In the genomic region with DNA sequence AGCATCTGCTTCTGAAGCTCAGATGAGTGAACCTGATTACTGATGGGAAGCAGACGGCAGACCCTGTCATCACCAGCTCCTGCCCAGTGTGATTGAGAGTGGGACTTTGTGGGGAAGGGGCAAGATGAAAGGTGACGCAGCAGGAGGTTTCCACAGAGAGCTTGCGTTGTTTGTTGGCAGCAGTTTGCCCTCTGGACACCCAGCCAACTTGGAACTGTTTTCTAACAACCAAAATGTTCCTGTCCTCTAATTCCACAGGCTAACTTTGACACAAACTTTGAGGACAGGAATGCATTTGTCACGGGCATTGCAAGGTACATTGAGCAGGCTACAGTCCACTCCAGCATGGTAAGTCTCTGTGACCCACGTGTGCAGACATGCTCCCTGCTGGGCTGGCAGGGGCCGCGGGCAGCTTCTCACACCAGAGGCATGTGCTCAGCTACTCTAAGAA, we compare ENCODE assay signal across 23 cellular contexts. TPM values are rescaled to one million over a fixed set of nuclear protein-coding genes. Genes with fewer than 3 reads are reported as not detected.
A peak's percentile ranks its signal among the peaks of the same experiment; 100 is the strongest.
DNase-seq lines count a peak whose midpoint lies in the region; ATAC-seq and TF ChIP-seq lines count a peak whose summit lies in the region.
"Had no signal": no experiment of that assay in that cellular context is flagged by ENCODE, and none has a peak within 500 bp of the region (broad histone marks: within the 10 kb centered on the region; RNA-seq: fewer than 3 reads in every experiment).

No MANE protein-coding gene starts in this region.

- H3K4me3 ChIP-seq in heart right ventricle (no peak overlapping the region), neutrophil (ENCODE audit: low read depth in 1 of 2, low read length in 1 of 2) (no peak overlapping the region)
- H3K4me3 ChIP-seq: smooth muscle cell had no signal

- intact Hi-C loops in heart right ventricle (cut with DNase I): no loop called here

- H3K36me3 Mint-ChIP-seq in activated naive CD8-positive, alpha-beta T cell treated with anti-CD3 and anti-CD28 coated beads for 36 hours: peaks cover 70% of the 10 kb centered on the region

- H3K4me1 ChIP-seq in heart right ventricle (peaks cover 0 to 80% (median 28%) of the 10 kb centered on the region in 9 donors), neutrophil (ENCODE audit: control insufficient read depth in 1 of 2, insufficient read depth in 1 of 2, low read depth in 1 of 2, low read length in 1 of 2) (peaks cover 33 to 40% of the 10 kb centered on the region in 2 experiments)

- POLR2A ChIA-PET in GM10248 (lab: Yijun Ruan, JAX): no interaction called here

- peaks cover 5% of the 10 kb centered on the region for H3K9me3 Mint-ChIP-seq in activated naive CD8-positive, alpha-beta T cell treated with anti-CD3 and anti-CD28 coated beads for 36 hours
- H3K9me3 Mint-ChIP-seq: type B pancreatic cell had no signal

- H3K36me3 ChIP-seq in heart right ventricle: peaks cover 0 to 49% (median 0%) of the 10 kb centered on the region in 9 donors
- H3K36me3 ChIP-seq in neutrophil: peaks cover 69% of the 10 kb centered on the region
- H3K36me3 ChIP-seq: brain microvascular endothelial cell had no signal

- CTCF ChIA-PET in GM10248 (lab: Yijun Ruan, JAX): interaction anchor here (1.5 to 6.3 kb wide), 5 partner anchors 8 to 62 kb away, joined by 4 to 35 read pairs (median 10); no protein-coding TSS in a partner anchor

- no peak overlapping the region for H3K4me3 Mint-ChIP-seq in activated naive CD8-positive, alpha-beta T cell treated with anti-CD3 and anti-CD28 coated beads for 36 hours
- H3K4me3 Mint-ChIP-seq: activated B cell treated with CpG ODN at 0.5 μM for 24 hours; activated CD4-positive, alpha-beta memory T cell treated with anti-CD3 and anti-CD28 coated beads, Interleukin-2, amount 10 ng/mL, durations not matched to agents 7 days and 5 days; B cell; type B pancreatic cell had no signal

- DNase-seq in activated CD8-positive, alpha-beta memory T cell treated with anti-CD3 and anti-CD28 coated beads, Interleukin-2, amount 50 U/mL, for 48 hours: peak; percentile 29
- no peak for DNase-seq in activated CD8-positive, alpha-beta memory T cell treated with anti-CD3 and anti-CD28 coated beads, Interleukin-2, amount 50 U/mL, for 4 hours
- no peak for DNase-seq in activated naive CD8-positive, alpha-beta T cell treated with anti-CD3 and anti-CD28 coated beads for 36 hours
- peak; percentile 42 to 52 for DNase-seq in heart right ventricle
- DNase-seq in GM10248 (ENCODE audit: extremely low spot score): no peak
- no peak for DNase-seq in stimulated activated CD4-positive, alpha-beta T cell treated with anti-CD3 and anti-CD28 coated beads, Interleukin-4, amount 100 ng/mL, for 4 hours
- DNase-seq: activated B cell treated with CpG ODN at 0.5 μM for 24 hours; activated CD4-positive, alpha-beta memory T cell treated with anti-CD3 and anti-CD28 coated beads, Interleukin-2, amount 10 ng/mL, durations not matched to agents 7 days and 5 days; brain microvascular endothelial cell; Calu3; cortex of kidney; Karpas-422; NCI-H187; NCI-H748 treated with DMSO at 0.1 percent for 48 hours; stimulated activated CD4-positive, alpha-beta T cell treated with anti-CD3 and anti-CD28 coated beads, Interleukin-4, amount 100 ng/mL, for 1 hour; T1000 had no signal

- peaks cover 82% of the 10 kb centered on the region for H3K4me1 Mint-ChIP-seq in activated naive CD8-positive, alpha-beta T cell treated with anti-CD3 and anti-CD28 coated beads for 36 hours

- ATAC-seq in heart right ventricle (peak in 7 of 8 donors; percentile 30 to 87 (median 77)), HG03196 (IDR thresholded peaks at IDR 0.05; ENCODE audit: unreplicated experiment) (no peak)

- H3K9me3 ChIP-seq in heart right ventricle (no peaks in the 10 kb centered on the region), neutrophil (no peaks in the 10 kb centered on the region)

- H3K27me3 ChIP-seq in heart right ventricle: no peaks in the 10 kb centered on the region
- no peaks in the 10 kb centered on the region for H3K27me3 ChIP-seq in neutrophil
- H3K27me3 ChIP-seq: brain microvascular endothelial cell had no signal

- no peaks in the 10 kb centered on the region for H3K27me3 Mint-ChIP-seq in activated naive CD8-positive, alpha-beta T cell treated with anti-CD3 and anti-CD28 coated beads for 36 hours
- H3K27me3 Mint-ChIP-seq: activated B cell treated with CpG ODN at 0.5 μM for 24 hours; activated CD4-positive, alpha-beta memory T cell treated with anti-CD3 and anti-CD28 coated beads, Interleukin-2, amount 10 ng/mL, durations not matched to agents 7 days and 5 days; B cell; progenitor cell of endocrine pancreas; type B pancreatic cell had no signal

- TF ChIP-seq CTCF in heart right ventricle (IDR thresholded peaks at IDR 0.05) (no peak), neutrophil (IDR thresholded peaks at IDR 0.05) (no peak), GM10248 (IDR thresholded peaks at IDR 0.05; ENCODE audit: control extremely low read depth, extremely low read depth, low read depth, missing control alignments) (no peak)

- peak overlapping the region; percentile 46 to 82 (median 76) for H3K27ac ChIP-seq in heart right ventricle
- peak overlapping the region; percentile 16 for H3K27ac ChIP-seq in neutrophil
- H3K27ac ChIP-seq: brain microvascular endothelial cell, RWPE1 had no signal

- peak overlapping the region; percentile 30 for H3K27ac Mint-ChIP-seq in activated naive CD8-positive, alpha-beta T cell treated with anti-CD3 and anti-CD28 coated beads for 36 hours
- H3K27ac Mint-ChIP-seq: activated B cell treated with CpG ODN at 0.5 μM for 24 hours; activated CD4-positive, alpha-beta memory T cell treated with anti-CD3 and anti-CD28 coated beads, Interleukin-2, amount 10 ng/mL, durations not matched to agents 7 days and 5 days; B cell; progenitor cell of endocrine pancreas; type B pancreatic cell had no signal

- 25 to 37% methylated on average over 7 of the region's 7 CpGs for WGBS in heart right ventricle, 2 donors

RNA-seq across cellular contexts. Expression of a gene that starts 20.9 kb away (rescaled TPM):
- total RNA-seq in activated naive CD8-positive, alpha-beta T cell treated with anti-CD3 and anti-CD28 coated beads for 36 hours: 100 to 1,000 TPM; 324 to 325 TPM
- total RNA-seq in heart right ventricle: 10 to 100 TPM; 20.3 to 50.8 (median 34.4) TPM
- polyA plus RNA-seq in heart right ventricle: 10 to 100 TPM; 23.5 to 28.5 TPM

Comparison
In these comparisons a context has a peak if more than half of its experiments do, and no peak if none do; other contexts are left out.
1. DNase-seq: peak in activated CD8-positive, alpha-beta memory T cell treated with anti-CD3 and anti-CD28 coated beads, Interleukin-2, amount 50 U/mL, for 48 hours (single experiment) and heart right ventricle (2 of 2); none in activated CD8-positive, alpha-beta memory T cell treated with anti-CD3 and anti-CD28 coated beads, Interleukin-2, amount 50 U/mL, for 4 hours (single experiment), activated naive CD8-positive, alpha-beta T cell treated with anti-CD3 and anti-CD28 coated beads for 36 hours (single experiment), GM10248 (single experiment) and stimulated activated CD4-positive, alpha-beta T cell treated with anti-CD3 and anti-CD28 coated beads, Interleukin-4, amount 100 ng/mL, for 4 hours (0 of 2).
2. RNA of a gene that starts 20.9 kb away (total RNA-seq): 324 to 325 TPM in activated naive CD8-positive, alpha-beta T cell treated with anti-CD3 and anti-CD28 coated beads for 36 hours; 20.3 to 50.8 TPM in heart right ventricle; every median in the first group is over 4 times any median in the second.